35 cellular contexts compared by ENCODE assay signal in the genomic region with DNA sequence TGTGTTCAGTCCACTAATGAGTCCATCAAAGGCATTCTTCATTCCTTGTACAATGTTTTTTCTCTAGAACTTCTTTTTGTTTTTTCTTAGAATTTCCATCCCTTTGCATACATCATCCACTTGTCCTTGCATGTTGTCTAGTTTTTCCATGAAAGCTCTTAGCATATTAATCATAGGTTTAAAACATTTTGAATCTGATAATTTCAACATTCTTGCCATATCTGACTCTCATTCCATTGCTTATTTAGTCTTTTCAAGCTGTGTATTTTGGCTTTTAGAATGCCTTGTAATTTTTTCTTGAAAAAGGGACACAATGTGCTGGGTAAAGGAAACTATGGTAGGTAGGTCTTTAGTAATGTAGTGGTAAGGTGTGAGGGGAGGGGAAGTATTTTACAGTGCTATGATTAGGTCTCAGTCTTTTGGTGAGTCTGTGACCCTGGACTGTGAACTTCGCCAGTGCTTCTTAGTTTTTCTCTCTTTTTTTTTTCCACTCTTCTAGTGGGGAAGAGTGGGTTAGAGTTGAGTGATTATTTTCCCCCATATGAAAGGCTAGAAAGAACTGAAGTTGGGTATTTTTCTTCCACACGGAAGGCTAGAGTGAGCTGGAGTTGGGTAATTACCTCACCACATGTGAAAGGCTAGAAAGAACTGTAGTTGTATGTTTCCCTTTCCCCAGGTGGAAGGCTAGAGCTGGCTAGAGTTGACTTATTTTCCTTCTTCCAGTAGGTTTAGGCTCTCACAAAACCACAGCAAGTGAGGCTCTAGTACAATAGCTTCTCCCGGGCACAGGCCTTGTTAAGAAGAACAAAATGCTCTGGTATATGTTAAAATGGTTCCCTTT.
DNase-seq lines count a peak whose midpoint lies in the region; ATAC-seq, FAIRE-seq and TF ChIP-seq lines count a peak whose summit lies in the region.
"Had no signal": no experiment of that assay in that cellular context is flagged by ENCODE, and none has a peak within 500 bp of the region (broad histone marks: within the 10 kb centered on the region; RNA-seq: fewer than 3 reads in every experiment).

No MANE protein-coding gene starts in this region.

- H3K23ac ChIP-seq in mesendoderm (ENCODE audit: low read length) = no peak overlapping the region

- no peak overlapping the region for H3K4me2 ChIP-seq in GM12878 (ENCODE audit: control insufficient read depth, insufficient read depth)
- H3K4me2 ChIP-seq in mesendoderm (ENCODE audit: low read length) = no peak overlapping the region

- H3K27ac ChIP-seq in GM12878 (ENCODE audit: control insufficient read depth, insufficient read depth) (no peak overlapping the region), mesendoderm (ENCODE audit: low read depth, low read length) (no peak overlapping the region), upper lobe of right lung (peak overlapping the region; percentile 36)
- H3K27ac ChIP-seq: breast epithelium, epithelial cell of prostate, HL-60, prostate gland, sigmoid colon, suprapubic skin, uterus had no signal

- H3K36me3 ChIP-seq in GM12878 (ENCODE audit: control insufficient read depth in 2 of 2, insufficient read depth in 2 of 2, low read length in 1 of 2) (no peaks in the 10 kb centered on the region), mesendoderm (ENCODE audit: control insufficient read depth, insufficient read depth, low read length) (no peaks in the 10 kb centered on the region), upper lobe of right lung (no peaks in the 10 kb centered on the region)
- H3K36me3 ChIP-seq: breast epithelium, prostate gland, sigmoid colon, suprapubic skin, uterus had no signal

- H2AK5ac ChIP-seq in mesendoderm (ENCODE audit: low read length) = no peak overlapping the region

- H3K4me1 ChIP-seq in GM12878 (ENCODE audit: control insufficient read depth, insufficient read depth, low read length) (peaks cover 13% of the 10 kb centered on the region), mesendoderm (ENCODE audit: control insufficient read depth, low read depth, low read length) (no peaks in the 10 kb centered on the region), upper lobe of right lung (peaks cover 22% of the 10 kb centered on the region)
- H3K4me1 ChIP-seq: breast epithelium, prostate gland, suprapubic skin, uterus had no signal

- POLR2A ChIA-PET in GM12878 (lab: Charles Lee) = no interaction called here

- H3K79me1 ChIP-seq in mesendoderm (ENCODE audit: low read length) = no peaks in the 10 kb centered on the region

- BruUV-seq in GM12878 (replicated peaks; lab: Mats Ljungman, UMichigan) = no TSS peak

- H4K5ac ChIP-seq in mesendoderm (ENCODE audit: low read length) = no peak overlapping the region

- no peak overlapping the region for H2BK120ac ChIP-seq in mesendoderm (ENCODE audit: low read depth, low read length)

- no peak overlapping the region for H2BK5ac ChIP-seq in mesendoderm (ENCODE audit: low read length)

- H4K8ac ChIP-seq in mesendoderm (ENCODE audit: low read depth, low read length) = no peak overlapping the region

- CTCF ChIA-PET in GM12878 (lab: Yijun Ruan, JAX) = no interaction called here

- peak; percentile 66 for ATAC-seq in HG02870 (IDR thresholded peaks at IDR 0.05; ENCODE audit: unreplicated experiment)
- no peak for ATAC-seq in GM12878
- peak; percentile 65 for ATAC-seq in upper lobe of right lung
- no peak for ATAC-seq in Right ventricle myocardium inferior
- ATAC-seq: activated CD4-positive, CD25-positive, alpha-beta regulatory T cell treated with anti-CD3 and anti-CD28 coated beads, Interleukin-2, amount 50 U/mL, for 24 hours; activated T-cell treated with anti-CD3 and anti-CD28 coated beads, Interleukin-2, amount 50 U/mL, for 72 hours; left ventricle myocardium superior; stimulated activated effector memory CD8-positive, alpha-beta T cell treated with anti-CD3 and anti-CD28 coated beads, Interleukin-12 subunit alpha, Interleukin-12 subunit beta, amount 100 ng/mL, for 72 hours had no signal

- no peak overlapping the region for H2AFZ ChIP-seq in GM12878 (ENCODE audit: control insufficient read depth, low read depth, low read length)

- TF ChIP-seq CTCF in GM12878 (IDR thresholded peaks at IDR 0.05 in 2 of 3, conservative IDR thresholded peaks at IDR 0.05 in 1 of 3; ENCODE audit: control insufficient read depth in 2 of 3, extremely low read depth in 1 of 3, insufficient read depth in 1 of 3, low read depth in 3 of 3, low read length in 3 of 3) (no peak), upper lobe of right lung (IDR thresholded peaks at IDR 0.05) (no peak)

- H3K9ac ChIP-seq in GM12878 (ENCODE audit: control insufficient read depth, insufficient read depth, low read length) = no peak overlapping the region
- no peak overlapping the region for H3K9ac ChIP-seq in mesendoderm (ENCODE audit: low read length)

- H3K4me3 ChIP-seq in GM12878 (no peak overlapping the region), mesendoderm (ENCODE audit: low read length) (no peak overlapping the region), upper lobe of right lung (no peak overlapping the region)
- H3K4me3 ChIP-seq: breast epithelium, prostate gland, sigmoid colon, suprapubic skin, uterus had no signal

- H3K79me2 ChIP-seq in GM12878 (ENCODE audit: control insufficient read depth, insufficient read depth, low read length) = no peaks in the 10 kb centered on the region
- H3K79me2 ChIP-seq in mesendoderm (ENCODE audit: control insufficient read depth, insufficient read depth, low read length) = no peaks in the 10 kb centered on the region

- no peak for TF ChIP-seq POLR2A in GM12878 (IDR thresholded peaks at IDR 0.05; ENCODE audit: low read depth, low read length)

- TF ChIP-seq EP300 in GM12878 (IDR thresholded peaks at IDR 0.05; ENCODE audit: borderline replicate concordance in 1 of 2, control insufficient read depth in 1 of 2, low read depth in 2 of 2, low read length in 2 of 2) = no peak

- FAIRE-seq in GM12878 (lab: Jason Lieb, UNC) = no peak
- FAIRE-seq: colon, GM12892, H54 had no signal

- no peak overlapping the region for H3K4ac ChIP-seq in mesendoderm (ENCODE audit: low read depth, low read length)

- in situ Hi-C loops in GM12878 (cut with MboI) = no loop called here

- H4K20me1 ChIP-seq in GM12878 (ENCODE audit: control insufficient read depth, insufficient read depth) = no peaks in the 10 kb centered on the region

- no peak overlapping the region for H3K56ac ChIP-seq in mesendoderm (ENCODE audit: low read length)

- no peak for TF ChIP-seq RAD21 in GM12878 (IDR thresholded peaks at IDR 0.05; ENCODE audit: insufficient read depth, low read depth, low read length)

- DNase-seq in GM12878 (ENCODE audit: low read depth, low spot score) = no peak
- DNase-seq in mesendoderm = no peak
- DNase-seq in upper lobe of right lung = no peak
- DNase-seq in Right ventricle myocardium inferior (ENCODE audit: missing footprints) = no peak
- DNase-seq in NCI-H774 (lab: John Stamatoyannopoulos, UW) = no peak
- no peak for DNase-seq in activated CD4-positive, alpha-beta T cell treated with anti-CD3 and anti-CD28 coated beads, Interleukin-2, amount 50 U/mL, for 1 hour
- DNase-seq: ACHN; activated CD4-positive, alpha-beta memory T cell treated with anti-CD3 and anti-CD28 coated beads for 36 hours; activated naive CD4-positive, alpha-beta T cell; activated T-cell treated with anti-CD3 and anti-CD28 coated beads, Interleukin-2, amount 50 U/mL, for 72 hours; DMS 273 treated with DMSO at 0.1 percent for 48 hours; effector memory CD4-positive, alpha-beta T cell; islet precursor cell; KG1; left ventricle myocardium superior; midbrain; naive B cell; NCI-H2029 treated with DMSO at 0.1 percent for 48 hours; NCI-H2227 treated with DMSO at 0.1 percent for 48 hours; NCI-H69; SHP77; sigmoid colon; stimulated activated CD4-positive, alpha-beta T cell treated with anti-CD3 and anti-CD28 coated beads, Interleukin-15, amount 100 ng/mL, for 24 hours; uterus had no signal

- SMC1A ChIA-PET in GM12878 (lab: Charles Lee; ENCODE audit: uncharacterized antibody, unreplicated experiment) = no interaction called here

- no peak overlapping the region for H2BK15ac ChIP-seq in mesendoderm (replicated peaks; ENCODE audit: low read depth)

- intact Hi-C loops in GM12878 (cut with micrococcal nuclease; ENCODE audit: unreplicated experiment) (no loop called here), upper lobe of right lung (cut with DNase I) (no loop called here), Right ventricle myocardium inferior (cut with DNase I) (no loop called here)

- H3K27me3 ChIP-seq in GM12878 (replicated peaks in 1 of 2; ENCODE audit: control insufficient read depth in 2 of 2, insufficient read depth in 2 of 2, low read length in 1 of 2) (no peaks in the 10 kb centered on the region), mesendoderm (ENCODE audit: insufficient read depth, low read length, poor library complexity) (no peaks in the 10 kb centered on the region), upper lobe of right lung (no peaks in the 10 kb centered on the region)
- H3K27me3 ChIP-seq: breast epithelium, sigmoid colon, suprapubic skin, uterus had no signal

- RAD21 ChIA-PET in GM12878 (lab: Charles Lee; ENCODE audit: unreplicated experiment) = no interaction called here

- 55% methylated on average over 3 of the region's 3 CpGs for WGBS in GM12878 (ENCODE audit: insufficient coverage, insufficient replicate concordance, low lambda C conversion rate, missing lambda C conversion rate)
- WGBS in mesendoderm (ENCODE audit: extremely low coverage, insufficient coverage, low lambda C conversion rate) = no CpG with 5 or more reads among the region's 3 CpGs

- H3K18ac ChIP-seq in mesendoderm (ENCODE audit: low read length) = peak overlapping the region; percentile 28

- no peaks in the 10 kb centered on the region; the same call in 2 of the 3 replicates for H3K9me3 ChIP-seq in GM12878 (replicated peaks; ENCODE audit: control insufficient read depth, insufficient read depth, low read length)
- no peaks in the 10 kb centered on the region for H3K9me3 ChIP-seq in upper lobe of right lung
- H3K9me3 ChIP-seq: breast epithelium, prostate gland, sigmoid colon, suprapubic skin, uterus had no signal

TF ChIP-seq in GM12878, 131 proteins besides CTCF, POLR2A, EP300 and RAD21:
- TF ChIP-seq SPI1 (IDR thresholded peaks at IDR 0.05; ENCODE audit: borderline replicate concordance, insufficient read depth, low read depth, low read length) (no peak), SRF (IDR thresholded peaks at IDR 0.05; ENCODE audit: low read depth in 2 of 2, low read length in 2 of 2) (no peak), RUNX3 (IDR thresholded peaks at IDR 0.05; ENCODE audit: low read length) (peak; percentile 50; the same call in 1 of the 2 replicates), NR2F1 (conservative IDR thresholded peaks at IDR 0.05) (no peak)

Comparison
In these comparisons a context has a peak if more than half of its experiments do, and no peak if none do; other contexts are left out.
1. ATAC-seq: peak in HG02870 (single experiment) and upper lobe of right lung (single experiment); none in GM12878 (single experiment) and Right ventricle myocardium inferior (single experiment).